Comparison of ENCODE assay signal across 22 cellular contexts in genomic region chr3:49501842-49502241, GRCh38. TPM values are rescaled to one million over a fixed set of nuclear protein-coding genes. Genes with fewer than 3 reads are reported as not detected.
DNase-seq lines count a peak whose midpoint lies in the region; ATAC-seq and TF ChIP-seq lines count a peak whose summit lies in the region.
"Had no signal": no experiment of that assay in that cellular context is flagged by ENCODE, and none has a peak within 500 bp of the region (broad histone marks: within the 10 kb centered on the region; RNA-seq: fewer than 3 reads in every experiment).

No MANE protein-coding gene starts in this region.

- H3K9me3 ChIP-seq in osteoblast (ENCODE audit: low read depth, low read length): no peaks in the 10 kb centered on the region
- no peaks in the 10 kb centered on the region for H3K9me3 ChIP-seq in tibial nerve
- no peaks in the 10 kb centered on the region for H3K9me3 ChIP-seq in CD8-positive, alpha-beta memory T cell (ENCODE audit: low read length)

- H3K27me3 Mint-ChIP-seq in activated T-cell treated with anti-CD3 and anti-CD28 coated beads, Interleukin-2, amount 50 U/mL, for 24 hours: no peaks in the 10 kb centered on the region
- H3K27me3 Mint-ChIP-seq in CD8-positive, alpha-beta memory T cell: no peaks in the 10 kb centered on the region
- H3K27me3 Mint-ChIP-seq: activated CD8-positive, alpha-beta memory T cell treated with anti-CD3 and anti-CD28 coated beads, Interleukin-2, amount 10 ng/mL, durations not matched to agents 7 days and 5 days had no signal

- peak overlapping the region; percentile 0 for H3K27ac Mint-ChIP-seq in activated T-cell treated with anti-CD3 and anti-CD28 coated beads, Interleukin-2, amount 50 U/mL, for 24 hours
- peak overlapping the region in 2 of 8 donors; percentile 17 to 56 for H3K27ac Mint-ChIP-seq in CD8-positive, alpha-beta memory T cell
- H3K27ac Mint-ChIP-seq: activated CD8-positive, alpha-beta memory T cell treated with anti-CD3 and anti-CD28 coated beads, Interleukin-2, amount 10 ng/mL, durations not matched to agents 7 days and 5 days; GM23338; nephron progenitor cell had no signal

- WGBS in tibial nerve, 2 donors: 91 to 95% methylated on average over 2 of the region's 2 CpGs

- H3K27ac ChIP-seq in coronary artery: peak overlapping the region; percentile 87 to 89
- H3K27ac ChIP-seq in osteoblast (ENCODE audit: low read depth, low read length): peak overlapping the region; percentile 87
- peak overlapping the region in 3 of 4 donors; percentile 73 to 94 (median 86) for H3K27ac ChIP-seq in tibial nerve
- H3K27ac ChIP-seq in CD8-positive, alpha-beta memory T cell (ENCODE audit: low read depth, low read length): no peak overlapping the region
- H3K27ac ChIP-seq: 22Rv1, KMS-11 had no signal

- POLR2A ChIA-PET in CD8-positive, alpha-beta memory T cell (lab: Charles Lee): no interaction called here

- CTCF ChIA-PET in CD8-positive, alpha-beta memory T cell (lab: Charles Lee): no interaction called here

- H3K27me3 ChIP-seq in osteoblast (ENCODE audit: insufficient read depth, low read length) (no peaks in the 10 kb centered on the region), tibial nerve (no peaks in the 10 kb centered on the region)
- no peaks in the 10 kb centered on the region for H3K27me3 ChIP-seq in CD8-positive, alpha-beta memory T cell (ENCODE audit: insufficient read depth, low read length, poor library complexity, severe bottlenecking)

- H3K36me3 Mint-ChIP-seq in activated T-cell treated with anti-CD3 and anti-CD28 coated beads, Interleukin-2, amount 50 U/mL, for 24 hours (ENCODE audit: low read depth): peaks cover 12% of the 10 kb centered on the region
- peaks cover 0 to 7% (median 6%) of the 10 kb centered on the region in 3 donors for H3K36me3 Mint-ChIP-seq in CD8-positive, alpha-beta memory T cell

- H3K36me3 ChIP-seq in osteoblast (ENCODE audit: insufficient read depth, low read length) (no peaks in the 10 kb centered on the region), tibial nerve (no peaks in the 10 kb centered on the region)
- no peaks in the 10 kb centered on the region for H3K36me3 ChIP-seq in CD8-positive, alpha-beta memory T cell (ENCODE audit: insufficient read depth, low read length)

- TF ChIP-seq CTCF in coronary artery (IDR thresholded peaks at IDR 0.05): no peak
- TF ChIP-seq CTCF in osteoblast (IDR thresholded peaks at IDR 0.05; ENCODE audit: extremely low read depth, low read depth, low read length): no peak
- no peak for TF ChIP-seq CTCF in tibial nerve (IDR thresholded peaks at IDR 0.05)

- H4K20me1 ChIP-seq in osteoblast (ENCODE audit: insufficient read depth, low read length): no peaks in the 10 kb centered on the region

- no peak for DNase-seq in activated T-cell treated with anti-CD3 and anti-CD28 coated beads, Interleukin-2, amount 50 U/mL, for 24 hours
- DNase-seq in activated T-cell treated with anti-CD3 and anti-CD28 coated beads for 4 hours: no peak
- no peak for DNase-seq in coronary artery (ENCODE audit: low spot score)
- no peak for DNase-seq in osteoblast (ENCODE audit: insufficient read length, low spot score, missing footprints)
- DNase-seq in tibial nerve (ENCODE audit: low spot score in 2 of 2): no peak
- DNase-seq in CD8-positive, alpha-beta memory T cell: no peak
- DNase-seq: activated CD4-positive, CD25-positive, alpha-beta regulatory T cell treated with anti-CD3 and anti-CD28 coated beads, Interleukin-2, amount 50 U/mL, for 72 hours; activated CD8-positive, alpha-beta memory T cell treated with anti-CD3 and anti-CD28 coated beads, Interleukin-2, amount 10 ng/mL, durations not matched to agents 7 days and 5 days; activated effector memory CD4-positive, alpha-beta T cell treated with anti-CD3 and anti-CD28 coated beads, Interleukin-2, amount 50 U/mL, for 16 hours; anterior cingulate cortex; NCI-H1048; NCI-H526 treated with DMSO at 0.1 percent for 48 hours; nephron progenitor cell; retina; stimulated activated CD4-positive, alpha-beta T cell treated with anti-CD3 and anti-CD28 coated beads, Interleukin-2, amount 100 ng/mL, for 24 hours; substantia nigra; T-helper 9 cell had no signal

- no peak for TF ChIP-seq POLR2A in tibial nerve (IDR thresholded peaks at IDR 0.05)

- no peaks in the 10 kb centered on the region for H3K9me3 Mint-ChIP-seq in activated T-cell treated with anti-CD3 and anti-CD28 coated beads, Interleukin-2, amount 50 U/mL, for 24 hours
- no peaks in the 10 kb centered on the region for H3K9me3 Mint-ChIP-seq in CD8-positive, alpha-beta memory T cell
- H3K9me3 Mint-ChIP-seq: GM23338, nephron progenitor cell had no signal

- no peak for TF ChIP-seq EP300 in tibial nerve (IDR thresholded peaks at IDR 0.05)

- H3K4me1 ChIP-seq in osteoblast (ENCODE audit: insufficient read depth, low read length): peaks cover 14% of the 10 kb centered on the region
- peaks cover 0 to 49% (median 24%) of the 10 kb centered on the region in 4 donors for H3K4me1 ChIP-seq in tibial nerve
- no peaks in the 10 kb centered on the region for H3K4me1 ChIP-seq in CD8-positive, alpha-beta memory T cell (ENCODE audit: insufficient read depth, low read length)

- no peak for ATAC-seq in GM19395 (IDR thresholded peaks at IDR 0.05; ENCODE audit: unreplicated experiment)
- no peak for ATAC-seq in esophagus mucosa
- ATAC-seq: activated CD8-positive, alpha-beta memory T cell treated with anti-CD3 and anti-CD28 coated beads, Interleukin-2, amount 10 ng/mL, durations not matched to agents 7 days and 5 days; GM23338 had no signal

- no peak overlapping the region for H3K4me3 Mint-ChIP-seq in activated T-cell treated with anti-CD3 and anti-CD28 coated beads, Interleukin-2, amount 50 U/mL, for 24 hours
- H3K4me3 Mint-ChIP-seq in CD8-positive, alpha-beta memory T cell: no peak overlapping the region
- H3K4me3 Mint-ChIP-seq: activated CD8-positive, alpha-beta memory T cell treated with anti-CD3 and anti-CD28 coated beads, Interleukin-2, amount 10 ng/mL, durations not matched to agents 7 days and 5 days; GM23338; nephron progenitor cell had no signal

- H2AFZ ChIP-seq in osteoblast (ENCODE audit: low read length): no peak overlapping the region
- H2AFZ ChIP-seq: GM23338 had no signal

- H3K79me2 ChIP-seq in osteoblast (ENCODE audit: insufficient read depth, low read length): peaks cover 26% of the 10 kb centered on the region

- H3K4me1 Mint-ChIP-seq in activated T-cell treated with anti-CD3 and anti-CD28 coated beads, Interleukin-2, amount 50 U/mL, for 24 hours (ENCODE audit: low read depth): peaks cover 23% of the 10 kb centered on the region
- peaks cover 22 to 50% (median 39%) of the 10 kb centered on the region in 3 donors for H3K4me1 Mint-ChIP-seq in CD8-positive, alpha-beta memory T cell

- H3K4me2 ChIP-seq in osteoblast (ENCODE audit: insufficient read depth, low read length): no peak overlapping the region
- H3K4me2 ChIP-seq: GM23338, KMS-11 had no signal

- no peak overlapping the region for H3K4me3 ChIP-seq in coronary artery
- no peak overlapping the region for H3K4me3 ChIP-seq in osteoblast (ENCODE audit: insufficient read depth, low read length)
- H3K4me3 ChIP-seq in tibial nerve: no peak overlapping the region
- no peak overlapping the region for H3K4me3 ChIP-seq in CD8-positive, alpha-beta memory T cell (ENCODE audit: low read length)
- H3K4me3 ChIP-seq: GM23338 had no signal

RNA-seq across cellular contexts. Expression of gene DAG1, which starts 31.8 kb away (rescaled TPM):
- total RNA-seq in osteoblast: 55.4 and 58.3 TPM in 2 replicates
- 100 to 1,000 TPM; 113 to 142 (median 126) TPM for total RNA-seq in tibial nerve
- 10 to 100 TPM; 20.9 to 21.2 TPM for total RNA-seq in CD8-positive, alpha-beta memory T cell
- 7.5 TPM for polyA plus RNA-seq in CD8-positive, alpha-beta memory T cell
- 48.3 TPM for total RNA-seq in esophagus mucosa

RNA-seq across cellular contexts. Expression of gene BSN, which starts 52.4 kb away (rescaled TPM):
- total RNA-seq in osteoblast (under 0.01 and 0.29 TPM in 2 replicates), tibial nerve (1 to 10 TPM in 2 of 4 donors, under 1 TPM in 2; 0.44 to 1.8 (median 0.92) TPM), esophagus mucosa (0.08 TPM)
- under 1 TPM; 0.33 to 0.46 TPM for total RNA-seq in CD8-positive, alpha-beta memory T cell
- polyA plus RNA-seq in CD8-positive, alpha-beta memory T cell: not detected
